Comparison of ENCODE assay signal across 34 cellular contexts in the genomic region with DNA sequence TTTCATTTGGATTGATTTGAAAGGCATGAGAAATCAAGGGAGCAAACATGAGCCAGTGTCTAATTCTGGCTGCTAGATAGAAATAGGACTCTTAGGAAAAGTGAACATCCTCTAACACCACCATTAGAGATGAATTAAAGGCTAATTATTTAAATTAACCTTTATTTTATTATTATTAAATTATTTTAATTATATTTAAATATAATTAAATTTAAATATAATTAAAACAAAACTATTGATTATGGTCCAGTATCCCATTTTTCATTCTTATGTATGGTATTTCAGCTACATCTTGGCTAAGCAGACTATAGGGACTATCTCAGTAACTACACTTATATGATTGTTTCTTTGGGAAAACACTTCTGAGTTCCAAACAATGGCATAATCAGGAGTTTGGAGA.
"Had no signal": no experiment of that assay in that cellular context is flagged by ENCODE, and none has a peak within 500 bp of the region (broad histone marks: within the 10 kb centered on the region; RNA-seq: fewer than 3 reads in every experiment).

No MANE protein-coding gene starts in this region.

- DNase-seq: Karpas-422, Kasumi-1, MG63, MM.1S, MV-4-11, NCI-H1048, NCI-H1092, NCI-H1092 treated with DMSO at 0.1 percent for 48 hours, NCI-H1105, NCI-H1105 treated with DMSO at 0.1 percent for 48 hours, NCI-H1417, NCI-H1417 treated with DMSO at 0.1 percent for 48 hours, NCI-H1436, NCI-H1436 treated with DMSO at 0.1 percent for 48 hours, NCI-H146, NCI-H1694, NCI-H1694 treated with DMSO at 0.1 percent for 48 hours, NCI-H187, NCI-H187 treated with DMSO at 0.1 percent for 48 hours, NCI-H1930, NCI-H2029, NCI-H2029 treated with DMSO at 0.1 percent for 48 hours, NCI-H2081, NCI-H2081 treated with DMSO at 0.1 percent for 48 hours, NCI-H2107, NCI-H2171, NCI-H2171 treated with DMSO at 0.1 percent for 48 hours, NCI-H2227 treated with DMSO at 0.1 percent for 48 hours, NCI-H226, NCI-H345, NCI-H446, NCI-H446 treated with DMSO at 0.1 percent for 48 hours, NCI-H510A, NCI-H510A treated with DMSO at 0.1 percent for 48 hours had no signal
